In genomic region chr21:46323227-46323709, GRCh38 we compare ENCODE assay signal across 8 cellular contexts. TPM values are rescaled to one million over a fixed set of nuclear protein-coding genes. Genes with fewer than 3 reads are reported as not detected.
A peak's percentile ranks its signal among the peaks of the same experiment; 100 is the strongest.
DNase-seq lines count a peak whose midpoint lies in the region; ATAC-seq and TF ChIP-seq lines count a peak whose summit lies in the region.

No MANE protein-coding gene starts in this region.

- H3K27ac ChIP-seq in VCaP (peak overlapping the region; percentile 99), skeletal muscle tissue (ENCODE audit: low read depth, low read length) (no peak overlapping the region)

- H3K4me3 Mint-ChIP-seq in glutamatergic neuron (ENCODE audit: unreplicated experiment): peak overlapping the region; percentile 95

- peaks cover 0 to 7% (median 6%) of the 10 kb centered on the region in 3 donors for H3K36me3 ChIP-seq in skeletal muscle tissue (ENCODE audit: control insufficient read depth in 3 of 3, insufficient read depth in 3 of 3, low read length in 3 of 3)

- H3K9ac ChIP-seq in skeletal muscle tissue (ENCODE audit: low read depth in 1 of 3, low read length in 3 of 3): peak overlapping the region; percentile 69 to 82 (median 75)

- no peak for TF ChIP-seq CTCF in VCaP (conservative IDR thresholded peaks at IDR 0.05)
- no peak for TF ChIP-seq CTCF in glutamatergic neuron (IDR thresholded peaks at IDR 0.05; ENCODE audit: partially characterized antibody, unreplicated experiment)

- peak; percentile 25 for DNase-seq in NCI-H146 (lab: John Stamatoyannopoulos, UW)
- no peak for DNase-seq in NCI-H146 treated with DMSO at 0.1 percent for 48 hours (lab: John Stamatoyannopoulos, UW; ENCODE audit: unreplicated experiment)
- peak; percentile 35 for DNase-seq in glutamatergic neuron
- DNase-seq in SW 1271 (lab: John Stamatoyannopoulos, UW): no peak
- DNase-seq in NCI-H187 (lab: John Stamatoyannopoulos, UW): no peak

- peaks cover 14% of the 10 kb centered on the region for H3K9me3 Mint-ChIP-seq in glutamatergic neuron (ENCODE audit: unreplicated experiment)

- H3K27me3 Mint-ChIP-seq in glutamatergic neuron (ENCODE audit: unreplicated experiment): peaks cover 16% of the 10 kb centered on the region

- H3K4me1 ChIP-seq in skeletal muscle tissue (ENCODE audit: control insufficient read depth in 3 of 3, insufficient read depth in 3 of 3, low read length in 3 of 3): peaks cover 20 to 35% (median 23%) of the 10 kb centered on the region in 3 donors

- no peaks in the 10 kb centered on the region for H3K27me3 ChIP-seq in skeletal muscle tissue (ENCODE audit: control insufficient read depth in 3 of 3, insufficient read depth in 3 of 3, low read length in 3 of 3)

- no peaks in the 10 kb centered on the region for H3K9me3 ChIP-seq in skeletal muscle tissue (ENCODE audit: control insufficient read depth in 3 of 3, low read length in 3 of 3)

- ATAC-seq in HG02571 (IDR thresholded peaks at IDR 0.05; ENCODE audit: unreplicated experiment): peak; percentile 2

- peak overlapping the region; percentile 46 for H3K27ac Mint-ChIP-seq in glutamatergic neuron (ENCODE audit: unreplicated experiment)

- H3K36me3 Mint-ChIP-seq in glutamatergic neuron (ENCODE audit: unreplicated experiment): peaks cover 3% of the 10 kb centered on the region

- peak overlapping the region; percentile 78 to 85 (median 83) for H3K4me3 ChIP-seq in skeletal muscle tissue (ENCODE audit: low read length in 3 of 3)

- H3K4me1 Mint-ChIP-seq in glutamatergic neuron (ENCODE audit: low read depth, unreplicated experiment): peaks cover 16% of the 10 kb centered on the region

RNA-seq across cellular contexts. Expression of gene C21orf58, which starts 0.4 kb away (rescaled TPM):
- total RNA-seq in glutamatergic neuron (ENCODE audit: unreplicated experiment) (9.7 TPM), skeletal muscle tissue (3.1 TPM)

RNA-seq across cellular contexts. Expression of gene PCNT, which starts 0.7 kb away (rescaled TPM):
- total RNA-seq in glutamatergic neuron (ENCODE audit: unreplicated experiment) (117 TPM), skeletal muscle tissue (42.8 TPM)

RNA-seq across cellular contexts. Expression of gene YBEY, which starts 37.1 kb away (rescaled TPM):
- total RNA-seq in glutamatergic neuron (ENCODE audit: unreplicated experiment) (19.6 TPM), skeletal muscle tissue (32.9 TPM)

RNA-seq across cellular contexts. Expression of gene MCM3AP, which starts 37.9 kb away (rescaled TPM):
- total RNA-seq in glutamatergic neuron (ENCODE audit: unreplicated experiment): 121 TPM
- 237 TPM for total RNA-seq in skeletal muscle tissue

Comparison
In these comparisons a context has a peak if more than half of its experiments do, and no peak if none do; other contexts are left out.
1. DNase-seq: peak in NCI-H146 (single experiment) and glutamatergic neuron (single experiment); none in NCI-H146 treated with DMSO at 0.1 percent for 48 hours (single experiment), SW 1271 (0 of 2) and NCI-H187 (0 of 2).